In genomic region chr1:4169991-4170390, GRCh38 we compare ENCODE assay signal across 24 cellular contexts.
"Had no signal": no experiment of that assay in that cellular context is flagged by ENCODE, and none has a peak within 500 bp of the region (broad histone marks: within the 10 kb centered on the region; RNA-seq: fewer than 3 reads in every experiment).

No MANE protein-coding gene starts in this region.

- H3K27me3 ChIP-seq: foreskin keratinocyte, hepatocyte, right atrium auricular region, testis had no signal

- H3K36me3 ChIP-seq: gastroesophageal sphincter, heart left ventricle, prostate gland, right atrium auricular region, tibial artery had no signal

- H3K4me3 ChIP-seq: dorsolateral prefrontal cortex, gastroesophageal sphincter, heart left ventricle, hepatocyte, lung, mucosa of descending colon, prostate gland, right atrium auricular region, testis, tibial artery had no signal

- ATAC-seq: esophagus mucosa; foreskin keratinocyte; gastroesophageal sphincter; heart left ventricle; mucosa of descending colon; natural killer cell treated with Interleukin-12 subunit alpha and Interleukin-12 subunit beta and Interleukin-15 and Interleukin-18, amount 100 ng/mL, for 72 hours; stimulated activated memory B cell treated with anti-CD40 and anti-IgM and Interleukin-4, amounts not matched to agents 10 μg/mL and 1 μg/mL and 100 μg/mL, for 72 hours; stimulated activated naive CD8-positive, alpha-beta T cell treated with anti-CD3 and anti-CD28 coated beads, Interleukin-15, Interleukin-2, amounts not matched to agents 100 U/mL and 50 U/mL, for 24 hours had no signal

- DNase-seq: cerebellar nuclear complex; effector CD8-positive, alpha-beta T cell; endodermal cell; foreskin keratinocyte; heart left ventricle; kidney glomerular epithelial cell; mucosa of descending colon; naive B cell; stimulated activated CD4-positive, alpha-beta T cell treated with anti-CD3 and anti-CD28 coated beads, Interleukin-4, amount 100 ng/mL, for 4 hours; stimulated activated naive CD8-positive, alpha-beta T cell treated with anti-CD3 and anti-CD28 coated beads, Interleukin-15, Interleukin-2, amounts not matched to agents 100 U/mL and 50 U/mL, for 24 hours; substantia nigra had no signal

- H3K4me1 ChIP-seq: foreskin keratinocyte, gastroesophageal sphincter, parathyroid adenoma, prostate gland, right atrium auricular region, testis, tibial artery had no signal

- H3K27ac ChIP-seq: epithelial cell of prostate, foreskin keratinocyte, gastroesophageal sphincter, heart left ventricle, hepatocyte, parathyroid adenoma, prostate gland, right atrium auricular region, testis, tibial artery had no signal

- H3K9me3 ChIP-seq: gastroesophageal sphincter, heart left ventricle, mucosa of descending colon, prostate gland, right atrium auricular region, testis, tibial artery had no signal

- H2AFZ ChIP-seq: hepatocyte, parathyroid adenoma had no signal

- H3K9ac ChIP-seq: parathyroid adenoma had no signal

- H3K4me2 ChIP-seq: hepatocyte had no signal
